In genomic region chr3:137224464-137224863, GRCh38 we compare ENCODE assay signal across 25 cellular contexts.
"Had no signal": no experiment of that assay in that cellular context is flagged by ENCODE, and none has a peak within 500 bp of the region (broad histone marks: within the 10 kb centered on the region; RNA-seq: fewer than 3 reads in every experiment).

No MANE protein-coding gene starts in this region.

- ATAC-seq: stimulated activated effector memory CD8-positive, alpha-beta T cell treated with anti-CD3 and anti-CD28 coated beads, Interleukin-12 subunit alpha, Interleukin-12 subunit beta, amount 100 ng/mL, for 72 hours; stimulated activated memory B cell treated with anti-CD40 and anti-IgM and Interleukin-4, amounts not matched to agents 10 μg/mL and 1 μg/mL and 100 μg/mL, for 72 hours; stimulated activated naive B cell treated with anti-CD40 and anti-IgM and Interleukin-4, amounts not matched to agents 10 μg/mL and 1 μg/mL and 100 μg/mL, for 72 hours; stimulated activated naive CD8-positive, alpha-beta T cell treated with anti-CD3 and anti-CD28 coated beads, Interleukin-15, amount 100 ng/mL, for 72 hours; stimulated activated naive CD8-positive, alpha-beta T cell treated with anti-CD3 and anti-CD28 coated beads, Interleukin-15, Interleukin-2, amounts not matched to agents 100 U/mL and 50 U/mL, for 24 hours; upper lobe of right lung had no signal

- FAIRE-seq: urothelium cell line had no signal

- H3K4me3 ChIP-seq: stomach, suprapubic skin, testis, thoracic aorta, thyroid gland, tibial artery, tibial nerve, transverse colon, upper lobe of right lung, uterus, vagina had no signal

- H3K27ac ChIP-seq: stomach, suprapubic skin, testis, thoracic aorta, thyroid gland, tibial artery, tibial nerve, transverse colon, upper lobe of right lung, uterus, vagina had no signal

- H3K9me3 ChIP-seq: suprapubic skin, testis, thoracic aorta, thyroid gland, tibial artery, transverse colon, uterus, vagina had no signal

- H3K36me3 ChIP-seq: stomach, suprapubic skin, thoracic aorta, thyroid gland, tibial artery, tibial nerve, transverse colon, upper lobe of right lung, uterus, vagina had no signal

- H3K27me3 ChIP-seq: stomach, suprapubic skin, testis, thyroid gland, tibial artery, tibial nerve, transverse colon, upper lobe of right lung, uterus, vagina had no signal

- DNase-seq: stimulated activated CD4-positive, alpha-beta T cell treated with anti-CD3 and anti-CD28 coated beads, Interleukin-2, amount 100 ng/mL, for 48 hours; stimulated activated CD4-positive, alpha-beta T cell treated with anti-CD3 and anti-CD28 coated beads, Interleukin-4, amount 100 ng/mL, for 1 hour; stimulated activated CD4-positive, alpha-beta T cell treated with anti-CD3 and anti-CD28 coated beads, Interleukin-4, amount 100 ng/mL, for 24 hours; stimulated activated CD4-positive, alpha-beta T cell treated with anti-CD3 and anti-CD28 coated beads, Interleukin-4, amount 100 ng/mL, for 4 hours; stimulated activated CD8-positive, alpha-beta memory T cell treated with anti-CD3 and anti-CD28 coated beads, Interleukin-4, amount 100 ng/mL, for 48 hours; stimulated activated naive B cell treated with anti-CD40 and anti-IgM and Interleukin-4, amounts not matched to agents 10 μg/mL and 1 μg/mL and 100 μg/mL, for 72 hours; stimulated activated naive CD4-positive, alpha-beta T cell; stimulated activated naive CD4-positive, alpha-beta T cell treated with Interleukin-2 at 50 U/mL for 16 hours; stimulated activated naive CD8-positive, alpha-beta T cell treated with anti-CD3 and anti-CD28 coated beads, Interleukin-15, amount 100 ng/mL, for 72 hours; stimulated activated naive CD8-positive, alpha-beta T cell treated with anti-CD3 and anti-CD28 coated beads, Interleukin-15, Interleukin-2, amounts not matched to agents 100 U/mL and 50 U/mL, for 24 hours; stomach; substantia nigra; testis; thyroid gland; tibial artery; transverse colon; upper lobe of right lung; uterus had no signal

- H3K4me1 ChIP-seq: stomach, suprapubic skin, testis, thyroid gland, tibial artery, tibial nerve, transverse colon, upper lobe of right lung, uterus, vagina had no signal
